Comparison of ENCODE assay signal across 8 cellular contexts in genomic region chr16:68842964-68843481, GRCh38. TPM values are rescaled to one million over a fixed set of nuclear protein-coding genes. Genes with fewer than 3 reads are reported as not detected.
A peak's percentile ranks its signal among the peaks of the same experiment; 100 is the strongest.
DNase-seq lines count a peak whose midpoint lies in the region; ATAC-seq and TF ChIP-seq lines count a peak whose summit lies in the region.
"Not testable (repeated sequence)": the region's sequence is repeated elsewhere in the genome, so short reads cannot be mapped to it uniquely, and the experiment has no call there.

No MANE protein-coding gene starts in this region.

- not testable (repeated sequence) for H3K27me3 ChIP-seq in effector memory CD4-positive, alpha-beta T cell (replicated peaks; ENCODE audit: control insufficient read depth, insufficient read depth, low read length, poor library complexity, severe bottlenecking); subcutaneous abdominal adipose tissue (ENCODE audit: control insufficient read depth in 5 of 5, insufficient read depth in 4 of 5, low read length in 5 of 5)

- H3K4me1 ChIP-seq in effector memory CD4-positive, alpha-beta T cell (ENCODE audit: control insufficient read depth, insufficient read depth, low read length, poor library complexity, severe bottlenecking): not testable (repeated sequence)
- H3K4me1 ChIP-seq in subcutaneous abdominal adipose tissue (ENCODE audit: control insufficient read depth in 5 of 5, insufficient read depth in 5 of 5, low read length in 5 of 5): peaks cover 0 to 15% (median 13%) of the 10 kb centered on the region in 5 donors

- CTCF ChIA-PET in RWPE1 (lab: Yijun Ruan, JAX): interaction anchor here (0.6 to 0.7 kb wide), 2 partner anchors 144 to 252 kb away, joined by 3 to 4 read pairs; no protein-coding TSS in a partner anchor
- CTCF ChIA-PET in activated naive CD4-positive, alpha-beta T cell treated with anti-CD3 and anti-CD28 coated beads for 36 hours (lab: Charles Lee): interaction anchor here (0.5 to 2.1 kb wide), 7 partner anchors 8 to 915 kb away, joined by 3 to 11 read pairs (median 3); no protein-coding TSS in a partner anchor

- H3K27ac Mint-ChIP-seq in activated naive CD4-positive, alpha-beta T cell treated with anti-CD3 and anti-CD28 coated beads for 36 hours: peak overlapping the region; percentile 86
- H3K27ac Mint-ChIP-seq in nephron progenitor cell: not testable (repeated sequence)

- not testable (repeated sequence) for H3K9me3 Mint-ChIP-seq in activated naive CD4-positive, alpha-beta T cell treated with anti-CD3 and anti-CD28 coated beads for 36 hours; nephron progenitor cell

- H3K9ac ChIP-seq in subcutaneous abdominal adipose tissue (ENCODE audit: low read length in 5 of 5): peak overlapping the region; percentile 30 to 99 (median 96)

- H3K4me1 Mint-ChIP-seq in activated naive CD4-positive, alpha-beta T cell treated with anti-CD3 and anti-CD28 coated beads for 36 hours (ENCODE audit: low read depth): peaks cover 26% of the 10 kb centered on the region
- peaks cover 19% of the 10 kb centered on the region for H3K4me1 Mint-ChIP-seq in nephron progenitor cell

- H3K27me3 Mint-ChIP-seq in activated naive CD4-positive, alpha-beta T cell treated with anti-CD3 and anti-CD28 coated beads for 36 hours (ENCODE audit: low read depth); nephron progenitor cell (ENCODE audit: low read depth, poor library complexity): not testable (repeated sequence)

- intact Hi-C loops in activated naive CD4-positive, alpha-beta T cell treated with anti-CD3 and anti-CD28 coated beads for 36 hours (cut with micrococcal nuclease): loop anchor here (1.0 to 10.0 kb wide), 4 partner anchors 87 to 912 kb away; partner anchors contain the start of gene NOB1

- H3K27ac ChIP-seq in C4-2B: peak overlapping the region; percentile 84
- peak overlapping the region; percentile 85 for H3K27ac ChIP-seq in RWPE1
- H3K27ac ChIP-seq in effector memory CD4-positive, alpha-beta T cell (ENCODE audit: insufficient read depth, low read length, poor library complexity, severe bottlenecking): peak overlapping the region; percentile 80
- H3K27ac ChIP-seq in subcutaneous abdominal adipose tissue (ENCODE audit: low read depth, low read length): peak overlapping the region; percentile 83

- not testable (repeated sequence) for TF ChIP-seq CTCF in C4-2B (conservative IDR thresholded peaks at IDR 0.05); RWPE1 (conservative IDR thresholded peaks at IDR 0.05; ENCODE audit: low read depth); nephron progenitor cell (IDR thresholded peaks at IDR 0.05)

- H3K4me3 ChIP-seq in effector memory CD4-positive, alpha-beta T cell (ENCODE audit: insufficient read depth, low read depth, low read length, poor library complexity, severe bottlenecking): peak overlapping the region; percentile 98
- H3K4me3 ChIP-seq in iPS-18c (ENCODE audit: insufficient read depth, low read depth, low read length) (peak overlapping the region; percentile 84), subcutaneous abdominal adipose tissue (ENCODE audit: low read depth in 1 of 5, low read length in 5 of 5) (peak overlapping the region; percentile 75 to 97 (median 91))

- ATAC-seq in HG02938 (IDR thresholded peaks at IDR 0.05; ENCODE audit: unreplicated experiment): peak; percentile 9

- not testable (repeated sequence) for H3K36me3 ChIP-seq in effector memory CD4-positive, alpha-beta T cell (ENCODE audit: control insufficient read depth, insufficient read depth, low read length); subcutaneous abdominal adipose tissue (ENCODE audit: control insufficient read depth in 5 of 5, insufficient read depth in 5 of 5, low read length in 5 of 5)

- DNase-seq in RWPE1 (ENCODE audit: low spot score); effector memory CD4-positive, alpha-beta T cell; nephron progenitor cell: not testable (repeated sequence)
- peak; percentile 8 for DNase-seq in activated naive CD4-positive, alpha-beta T cell treated with anti-CD3 and anti-CD28 coated beads for 36 hours

- POLR2A ChIA-PET in RWPE1 (lab: Yijun Ruan, JAX; ENCODE audit: low non-redundant PET): not testable (repeated sequence)

- peak overlapping the region; percentile 96 for H3K4me3 Mint-ChIP-seq in activated naive CD4-positive, alpha-beta T cell treated with anti-CD3 and anti-CD28 coated beads for 36 hours
- H3K4me3 Mint-ChIP-seq in nephron progenitor cell: peak overlapping the region; percentile 87

- H3K9me3 ChIP-seq in effector memory CD4-positive, alpha-beta T cell (ENCODE audit: control insufficient read depth, low read length); iPS-18c (ENCODE audit: control insufficient read depth, insufficient read depth, low read length); subcutaneous abdominal adipose tissue (ENCODE audit: control insufficient read depth in 5 of 5, low read length in 5 of 5): not testable (repeated sequence)

- not testable (repeated sequence) for H3K36me3 Mint-ChIP-seq in activated naive CD4-positive, alpha-beta T cell treated with anti-CD3 and anti-CD28 coated beads for 36 hours (ENCODE audit: low read depth); nephron progenitor cell (ENCODE audit: low read depth)

RNA-seq across cellular contexts. Expression of gene TANGO6, which starts 0.3 kb away (rescaled TPM):
- total RNA-seq in activated naive CD4-positive, alpha-beta T cell treated with anti-CD3 and anti-CD28 coated beads for 36 hours: 10 to 100 TPM; 21.6 to 22.3 TPM
